30 cellular contexts compared by ENCODE assay signal in the genomic region with DNA sequence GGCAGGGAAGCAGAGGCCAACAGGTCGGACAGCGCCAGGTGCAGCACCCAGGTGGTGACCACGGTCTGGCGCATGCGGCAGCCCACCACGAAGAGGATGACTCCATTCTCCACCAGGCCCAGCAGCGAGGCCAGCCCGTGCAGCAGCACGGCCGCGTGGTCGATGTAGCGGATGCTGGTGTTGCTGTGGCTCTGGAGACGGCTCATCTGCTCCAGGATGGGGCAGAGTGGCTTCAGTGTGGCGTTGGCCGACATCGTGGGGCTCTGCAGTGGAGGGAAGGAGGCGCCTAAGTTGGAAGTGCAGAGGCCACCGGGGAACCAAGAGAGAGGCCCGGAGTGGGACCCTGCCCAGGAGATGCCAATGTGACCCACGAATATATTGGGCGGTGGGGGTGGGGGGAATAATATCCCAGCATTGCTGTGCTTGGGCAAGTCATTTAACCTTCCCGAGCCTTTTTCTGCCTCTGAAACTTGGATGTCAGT. TPM values are rescaled to one million over a fixed set of nuclear protein-coding genes. Genes with fewer than 3 reads are reported as not detected.
"Had no signal": no experiment of that assay in that cellular context is flagged by ENCODE, and none has a peak within 500 bp of the region (broad histone marks: within the 10 kb centered on the region; RNA-seq: fewer than 3 reads in every experiment).

No MANE protein-coding gene starts in this region.

- H3K36me3 ChIP-seq: neural progenitor cell had no signal

- DNase-seq: cortex of kidney; effector CD8-positive, alpha-beta T cell; gastrocnemius medialis; heart right ventricle; hypothalamus; immature natural killer cell; left lung; occipital lobe; spleen; stimulated activated CD4-positive, alpha-beta T cell treated with anti-CD3 and anti-CD28 coated beads, Interleukin-15, amount 100 ng/mL, for 24 hours; stimulated activated CD4-positive, alpha-beta T cell treated with anti-CD3 and anti-CD28 coated beads, Interleukin-1b, Interleukin-23, amount 100 ng/mL, for 48 hours; stimulated activated CD4-positive, alpha-beta T cell treated with anti-CD3 and anti-CD28 coated beads, Interleukin-4, amount 100 ng/mL, for 24 hours; testis; upper lobe of right lung had no signal

- H3K9me3 ChIP-seq: esophagus muscularis mucosa, gastrocnemius medialis, heart right ventricle, left lung, lower lobe of right lung, psoas muscle, spleen, testis, tibial nerve, upper lobe of right lung, vagina had no signal

- H3K27ac ChIP-seq: esophagus muscularis mucosa, gastrocnemius medialis, left lung, lower lobe of right lung, neural progenitor cell, psoas muscle, spleen, testis, upper lobe of right lung, vagina had no signal

- H3K36me3 Mint-ChIP-seq: natural killer cell treated with Interleukin-12 subunit alpha and Interleukin-12 subunit beta and Interleukin-15 and Interleukin-18, amount 100 ng/mL, for 72 hours had no signal

- H3K4me1 Mint-ChIP-seq: immature natural killer cell; stimulated activated memory B cell treated with anti-CD40 and anti-IgM and Interleukin-4, amounts not matched to agents 10 μg/mL and 1 μg/mL and 100 μg/mL, for 72 hours had no signal

- H3K27me3 ChIP-seq: dorsolateral prefrontal cortex, gastrocnemius medialis, spleen, testis, tibial nerve, upper lobe of right lung, vagina had no signal

- H3K9me3 Mint-ChIP-seq: immature natural killer cell; memory B cell; mesothelial cell of epicardium; natural killer cell treated with Interleukin-12 subunit alpha and Interleukin-12 subunit beta and Interleukin-15 and Interleukin-18, amount 100 ng/mL, for 72 hours; neural progenitor cell; stimulated activated memory B cell treated with anti-CD40 and anti-IgM and Interleukin-4, amounts not matched to agents 10 μg/mL and 1 μg/mL and 100 μg/mL, for 72 hours; stimulated activated naive CD8-positive, alpha-beta T cell treated with anti-CD3 and anti-CD28 coated beads, Interleukin-15, Interleukin-2, amounts not matched to agents 100 ng/mL and 50 ng/mL, for 24 hours had no signal

- H3K4me3 ChIP-seq: esophagus muscularis mucosa, left lung, lower lobe of right lung, neural progenitor cell, psoas muscle, spleen, tibial nerve, upper lobe of right lung, vagina had no signal

- H3K4me3 Mint-ChIP-seq: immature natural killer cell; memory B cell; mesothelial cell of epicardium; neural progenitor cell; stimulated activated memory B cell treated with anti-CD40 and anti-IgM and Interleukin-4, amounts not matched to agents 10 μg/mL and 1 μg/mL and 100 μg/mL, for 72 hours; stimulated activated naive CD8-positive, alpha-beta T cell treated with anti-CD3 and anti-CD28 coated beads, Interleukin-15, Interleukin-2, amounts not matched to agents 100 ng/mL and 50 ng/mL, for 24 hours had no signal

- H3K4me2 ChIP-seq: neural progenitor cell had no signal

- H3K27me3 Mint-ChIP-seq: memory B cell; stimulated activated memory B cell treated with anti-CD40 and anti-IgM and Interleukin-4, amounts not matched to agents 10 μg/mL and 1 μg/mL and 100 μg/mL, for 72 hours; stimulated activated naive CD8-positive, alpha-beta T cell treated with anti-CD3 and anti-CD28 coated beads, Interleukin-15, Interleukin-2, amounts not matched to agents 100 ng/mL and 50 ng/mL, for 24 hours had no signal

- H2AFZ ChIP-seq: neural progenitor cell had no signal

- H3K9ac ChIP-seq: neural progenitor cell had no signal

- H3K27ac Mint-ChIP-seq: immature natural killer cell; memory B cell; mesothelial cell of epicardium; neural progenitor cell; stimulated activated memory B cell treated with anti-CD40 and anti-IgM and Interleukin-4, amounts not matched to agents 10 μg/mL and 1 μg/mL and 100 μg/mL, for 72 hours; stimulated activated naive CD8-positive, alpha-beta T cell treated with anti-CD3 and anti-CD28 coated beads, Interleukin-15, Interleukin-2, amounts not matched to agents 100 ng/mL and 50 ng/mL, for 24 hours had no signal

- ATAC-seq: gastrocnemius medialis; left lung; lower lobe of right lung; natural killer cell treated with Interleukin-12 subunit alpha and Interleukin-12 subunit beta and Interleukin-15 and Interleukin-18, amount 100 ng/mL, for 72 hours; psoas muscle; sciatic nerve; stimulated activated memory B cell treated with anti-CD40 and anti-IgM and Interleukin-4, amounts not matched to agents 10 μg/mL and 1 μg/mL and 100 μg/mL, for 72 hours; upper lobe of right lung had no signal

- H3K4me1 ChIP-seq: gastrocnemius medialis, left lung, lower lobe of right lung, neural progenitor cell, psoas muscle, testis, tibial nerve, upper lobe of right lung, vagina had no signal

RNA-seq across cellular contexts. Expression of gene PTGDR2, which starts 2.2 kb away (rescaled TPM):
- total RNA-seq: fibroblast of villous mesenchyme had no signal
- polyA plus RNA-seq: keratinocyte had no signal

RNA-seq across cellular contexts. Expression of gene ZP1, which starts 13.8 kb away (rescaled TPM):
- total RNA-seq: fibroblast of villous mesenchyme; gastrocnemius medialis; left lung; lower lobe of right lung; natural killer cell treated with Interleukin-12 subunit alpha and Interleukin-12 subunit beta and Interleukin-15 and Interleukin-18, amount 100 ng/mL, for 72 hours; occipital lobe; skeletal muscle tissue; spleen; tibial nerve; upper lobe of right lung; vagina had no signal
- polyA plus RNA-seq: immature natural killer cell, keratinocyte had no signal
